In the genomic region with DNA sequence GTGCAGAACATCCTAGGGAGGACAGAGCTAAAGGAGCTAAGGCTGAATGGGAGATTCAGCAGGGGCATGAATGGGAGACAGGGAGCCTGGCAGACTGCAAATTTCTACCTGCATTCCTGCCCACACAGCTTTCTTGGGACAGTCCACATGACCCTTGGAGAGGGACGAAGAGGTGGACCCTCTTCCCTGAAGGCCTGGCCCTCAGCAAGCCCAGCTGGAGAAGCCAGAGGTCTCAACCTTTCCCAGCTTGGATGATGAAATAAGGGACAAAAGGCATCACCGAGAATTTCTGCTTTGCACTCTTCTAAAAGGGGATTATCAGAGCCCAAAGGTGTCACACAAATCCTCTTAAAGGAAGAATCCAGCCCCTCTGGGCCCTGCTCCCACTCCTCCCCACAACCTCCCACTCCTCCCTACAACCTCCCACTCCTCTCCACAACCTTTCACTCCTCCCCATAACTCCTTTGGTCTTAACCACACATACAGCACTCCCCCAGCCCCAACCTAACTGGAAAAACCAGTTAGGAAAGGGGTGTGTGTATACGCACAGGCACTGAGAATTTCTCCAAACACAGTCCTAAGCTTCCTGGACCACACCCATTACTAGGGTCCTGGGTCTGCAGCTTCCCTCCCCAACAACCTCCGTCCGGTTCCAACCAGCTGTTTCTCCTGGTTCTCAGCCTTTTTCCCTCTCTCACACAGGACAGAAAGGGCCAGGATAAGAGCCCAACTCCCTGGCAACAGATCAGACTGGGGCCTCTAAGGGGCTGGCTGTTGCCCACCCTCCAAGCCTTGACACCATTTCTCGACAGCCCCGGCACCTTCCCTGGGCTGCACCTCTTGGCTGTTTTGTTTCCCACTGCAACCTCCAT, we compare ENCODE assay signal across 10 cellular contexts. TPM values are rescaled to one million over a fixed set of nuclear protein-coding genes. Genes with fewer than 3 reads are reported as not detected.
DNase-seq lines count a peak whose midpoint lies in the region; ATAC-seq and TF ChIP-seq lines count a peak whose summit lies in the region.
"Had no signal": no experiment of that assay in that cellular context is flagged by ENCODE, and none has a peak within 500 bp of the region (broad histone marks: within the 10 kb centered on the region; RNA-seq: fewer than 3 reads in every experiment).

No MANE protein-coding gene starts in this region.

- no peak overlapping the region for H3K56ac ChIP-seq in H9 (ENCODE audit: insufficient read length, low read depth, low read length)

- no peak overlapping the region for H2BK12ac ChIP-seq in H9 (ENCODE audit: insufficient read length, low read depth, low read length)

- no peak overlapping the region for H2BK120ac ChIP-seq in H9 (ENCODE audit: low read depth, low read length, poor library complexity, severe bottlenecking)

- no peak overlapping the region for H2BK5ac ChIP-seq in H9 (ENCODE audit: insufficient read length, low read length)

- H3K27me3 ChIP-seq in H9 (ENCODE audit: insufficient read depth, low read length) (no peaks in the 10 kb centered on the region), SJSA1 (replicated peaks) (no peaks in the 10 kb centered on the region), skeletal muscle satellite cell (ENCODE audit: control insufficient read depth, insufficient read depth, low read length) (no peaks in the 10 kb centered on the region)

- no peak overlapping the region for H3K4me3 ChIP-seq in SJSA1
- H3K4me3 ChIP-seq in skeletal muscle satellite cell (ENCODE audit: low read length), result no peak overlapping the region

- H3K79me2 ChIP-seq in H9 (ENCODE audit: insufficient read depth, low read length), result no peaks in the 10 kb centered on the region

- no peaks in the 10 kb centered on the region for H3K9me3 ChIP-seq in H9 (ENCODE audit: control insufficient read depth, low read depth, low read length)
- no peaks in the 10 kb centered on the region for H3K9me3 ChIP-seq in SJSA1 (replicated peaks)
- H3K9me3 ChIP-seq in skeletal muscle satellite cell (replicated peaks; ENCODE audit: low read length), result no peaks in the 10 kb centered on the region

- H4K20me1 ChIP-seq in H9 (ENCODE audit: control insufficient read depth, insufficient read depth, insufficient read length), result no peaks in the 10 kb centered on the region

- H3K9me3 Mint-ChIP-seq in H9, result no peaks in the 10 kb centered on the region
- no peaks in the 10 kb centered on the region for H3K9me3 Mint-ChIP-seq in T-cell

- no peaks in the 10 kb centered on the region for H3K79me1 ChIP-seq in H9 (ENCODE audit: insufficient read depth, low read depth, low read length, poor library complexity, severe bottlenecking)

- H3K27ac Mint-ChIP-seq in H9 (peak overlapping the region; percentile 91 to 97 (median 96); a peak in 5 of 7 replicates), T-cell (no peak overlapping the region)

- H3K9ac ChIP-seq in H9 (ENCODE audit: extremely low read depth, insufficient read length, low read length), result no peak overlapping the region
- H3K9ac ChIP-seq in skeletal muscle satellite cell (ENCODE audit: low read depth, low read length), result peak overlapping the region; percentile 69

- H3K4me3 Mint-ChIP-seq in H9, result peak overlapping the region in 1 of 2 experiments; percentile 31; a peak in 1 of 5 replicates
- H3K4me3 Mint-ChIP-seq in T-cell, result no peak overlapping the region

- no peak overlapping the region for H4K5ac ChIP-seq in H9 (ENCODE audit: insufficient read length, low read depth, low read length)

- in situ Hi-C loops in ACHN (cut with HindIII; ENCODE audit: low pct_ligation_motif_present, low pct_unique_long_range_greater_than_20kb, low sequenced_read_pairs), result no loop called here

- H3K27ac ChIP-seq in H9 (ENCODE audit: insufficient read length, low read depth, low read length) (no peak overlapping the region), SJSA1 (peak overlapping the region; percentile 92; the same call in 1 of the 2 replicates)

- H3K36me3 Mint-ChIP-seq in H9 (ENCODE audit: insufficient read depth in 1 of 3, low read depth in 3 of 3) (peaks cover 3 to 9% (median 6%) of the 10 kb centered on the region in 3 experiments; a peak in 5 of 7 replicates), T-cell (no peaks in the 10 kb centered on the region)

- H4K8ac ChIP-seq in H9 (replicated peaks; ENCODE audit: insufficient read length, low read depth, low read length), result no peak overlapping the region

- no peak overlapping the region for H2BK20ac ChIP-seq in H9 (ENCODE audit: low read depth, low read length, poor library complexity, severe bottlenecking)

- H2BK15ac ChIP-seq in H9 (ENCODE audit: low read depth, low read length), result no peak overlapping the region

- H2AK5ac ChIP-seq in H9 (ENCODE audit: insufficient read length, low read length), result no peak overlapping the region

- H3K23me2 ChIP-seq in H9 (ENCODE audit: insufficient read length, low read depth, low read length, poor library complexity, severe bottlenecking), result no peaks in the 10 kb centered on the region

- H3K14ac ChIP-seq in H9 (ENCODE audit: insufficient read depth, low read length), result peak overlapping the region; percentile 79

- TF ChIP-seq CTCF in H9 (conservative IDR thresholded peaks at IDR 0.05), result no peak

- H4K91ac ChIP-seq in H9 (ENCODE audit: insufficient read length, low read depth, low read length), result no peak overlapping the region

- H3K4me2 ChIP-seq in H9 (ENCODE audit: insufficient read depth, insufficient read length, low read length) (no peak overlapping the region), skeletal muscle satellite cell (ENCODE audit: low read length) (peak overlapping the region; percentile 83)

- H3K4me1 ChIP-seq in H9 (ENCODE audit: insufficient read depth, low read length), result no peaks in the 10 kb centered on the region; the same call in 1 of the 2 replicates
- peaks cover 60% of the 10 kb centered on the region for H3K4me1 ChIP-seq in SJSA1 (replicated peaks)
- H3K4me1 ChIP-seq in skeletal muscle satellite cell (ENCODE audit: control insufficient read depth, insufficient read depth, low read length), result peaks cover 66% of the 10 kb centered on the region

- peaks cover 61 to 65% of the 10 kb centered on the region in 2 experiments for H3K4me1 Mint-ChIP-seq in H9
- H3K4me1 Mint-ChIP-seq in T-cell, result peaks cover 0 to 8% (median 2%) of the 10 kb centered on the region in 3 donors

- no peaks in the 10 kb centered on the region; the same call in 1 of the 2 replicates for H3K27me3 Mint-ChIP-seq in H9 (ENCODE audit: low read depth)
- H3K27me3 Mint-ChIP-seq in T-cell, result peaks cover 12 to 16% of the 10 kb centered on the region in 2 donors

- H3K36me3 ChIP-seq in SJSA1 (peaks cover 6% of the 10 kb centered on the region; the same call in 1 of the 2 replicates), skeletal muscle satellite cell (ENCODE audit: insufficient read depth, low read length) (peaks cover 31% of the 10 kb centered on the region)

- CTCF ChIA-PET in T-cell (lab: Charles Lee), result no interaction called here

- no peak overlapping the region for H3K4ac ChIP-seq in H9 (ENCODE audit: low read depth, low read length)

- H2AFZ ChIP-seq in H9 (ENCODE audit: low read length), result no peak overlapping the region

- no peak overlapping the region for H3T11ph ChIP-seq in H9 (ENCODE audit: low read length)

- POLR2A ChIA-PET in T-cell (lab: Charles Lee), result no interaction called here

- no peak for DNase-seq in H9
- no peak for DNase-seq in SJSA1 (ENCODE audit: low read depth in 1 of 2, low spot score in 2 of 2)
- DNase-seq in islet precursor cell, result peak; percentile 95
- DNase-seq in T-cell, result no peak
- DNase-seq in ACHN, result no peak
- no peak for DNase-seq in occipital lobe (lab: John Stamatoyannopoulos, UW)
- DNase-seq: DND-41; effector memory CD4-positive, alpha-beta T cell had no signal

- H3K18ac ChIP-seq in H9 (ENCODE audit: insufficient read length, low read depth, low read length), result no peak overlapping the region

- no CpG with 5 or more reads among the region's 7 CpGs for WGBS in H9 (ENCODE audit: extremely low coverage, insufficient read length, low lambda C conversion rate)

- ATAC-seq in T-cell (replicated peaks in 1 of 4), result no peak
- no peak for ATAC-seq in HG03135 (IDR thresholded peaks at IDR 0.05; ENCODE audit: unreplicated experiment)

- no peak overlapping the region for H3K23ac ChIP-seq in H9 (ENCODE audit: insufficient read length, low read depth, low read length)

RNA-seq across cellular contexts. Expression of a gene that starts 38.5 kb away (rescaled TPM):
- total RNA-seq in H9 (2021), result 1,150 and 1,152 TPM in 2 replicates
- total RNA-seq in SJSA1 (2014; rRNA removed; shearing (Covaris generic)), result 367 and 462 TPM in 2 replicates
- total RNA-seq in skeletal muscle satellite cell (2012; rRNA removed), result 566 and 880 TPM in 2 replicates
- total RNA-seq in T-cell, result 1,000 to 10,000 TPM; 1,339 to 2,234 (median 1,487) TPM
- total RNA-seq in occipital lobe, result 762 TPM

RNA-seq across cellular contexts. Expression of a gene that starts 38.6 kb away (rescaled TPM):
- total RNA-seq in H9 (2021) (2.0 and 2.1 TPM in 2 replicates), T-cell (10 to 100 TPM; 17.9 to 23.5 (median 23.4) TPM), occipital lobe (0.62 TPM)
- total RNA-seq in SJSA1 (2014; rRNA removed; shearing (Covaris generic)), result 0.63 and 3.1 TPM in 2 replicates
- 1.5 and 4.6 TPM in 2 replicates for total RNA-seq in skeletal muscle satellite cell (2012; rRNA removed)

Comparison
In these comparisons a context has a peak if more than half of its experiments do, and no peak if none do; other contexts are left out.
1. H3K27ac Mint-ChIP-seq: peak in H9 (3 of 3); none in T-cell (0 of 2).